ENCODE assay signal across 8 cellular contexts in genomic region chr19:3186377-3186688, GRCh38. TPM values are rescaled to one million over a fixed set of nuclear protein-coding genes. Genes with fewer than 3 reads are reported as not detected.
DNase-seq lines count a peak whose midpoint lies in the region; ATAC-seq and TF ChIP-seq lines count a peak whose summit lies in the region.

No MANE protein-coding gene starts in this region.

- H3K4me3 ChIP-seq in SK-N-MC: peak overlapping the region; percentile 93
- peak overlapping the region; percentile 86 for H3K4me3 ChIP-seq in fibroblast of the aortic adventitia (ENCODE audit: low read depth, low read length)
- H3K4me3 ChIP-seq in sigmoid colon: peak overlapping the region; percentile 81 to 99 (median 97)

- H3K27ac ChIP-seq in SK-N-MC (no peak overlapping the region), sigmoid colon (peak overlapping the region; percentile 81 to 90 (median 84))

- 0 to 1% methylated on average over 17 of the region's 17 CpGs for WGBS in sigmoid colon, 2 donors

- no peaks in the 10 kb centered on the region for H3K9me3 Mint-ChIP-seq in activated CD4-positive, alpha-beta T cell treated with anti-CD3 and anti-CD28 coated beads, Interleukin-2, amount 10 ng/mL, durations not matched to agents 7 days and 5 days

- H3K36me3 Mint-ChIP-seq in activated CD4-positive, alpha-beta T cell treated with anti-CD3 and anti-CD28 coated beads, Interleukin-2, amount 10 ng/mL, durations not matched to agents 7 days and 5 days (ENCODE audit: low read depth): peaks cover 33% of the 10 kb centered on the region

- H3K4me3 Mint-ChIP-seq in activated CD4-positive, alpha-beta T cell treated with anti-CD3 and anti-CD28 coated beads, Interleukin-2, amount 10 ng/mL, durations not matched to agents 7 days and 5 days: peak overlapping the region; percentile 88

- peak overlapping the region; percentile 89 for H3K27ac Mint-ChIP-seq in activated CD4-positive, alpha-beta T cell treated with anti-CD3 and anti-CD28 coated beads, Interleukin-2, amount 10 ng/mL, durations not matched to agents 7 days and 5 days

- POLR2A ChIA-PET in activated CD4-positive, alpha-beta T cell treated with anti-CD3 and anti-CD28 coated beads, Interleukin-2, amount 10 ng/mL, durations not matched to agents 7 days and 5 days (lab: Charles Lee): interaction anchor here (0.6 kb wide), 1 partner anchor 1379 kb away, joined by 3 read pairs; no protein-coding TSS in a partner anchor

- H3K27me3 Mint-ChIP-seq in activated CD4-positive, alpha-beta T cell treated with anti-CD3 and anti-CD28 coated beads, Interleukin-2, amount 10 ng/mL, durations not matched to agents 7 days and 5 days: no peaks in the 10 kb centered on the region

- H3K36me3 ChIP-seq in SK-N-MC (ENCODE audit: insufficient read depth, low read length) (peaks cover 3% of the 10 kb centered on the region; the same call in 1 of the 2 replicates), sigmoid colon (no peaks in the 10 kb centered on the region)

- ATAC-seq in HG02623 (IDR thresholded peaks at IDR 0.05; ENCODE audit: unreplicated experiment) (no peak), HG03354 (IDR thresholded peaks at IDR 0.05; ENCODE audit: poor library complexity, severe bottlenecking, unreplicated experiment) (no peak), GM19023 (IDR thresholded peaks at IDR 0.05; ENCODE audit: unreplicated experiment) (no peak)

- TF ChIP-seq POLR2A in sigmoid colon (IDR thresholded peaks at IDR 0.05): no peak

- CTCF ChIA-PET in activated CD4-positive, alpha-beta T cell treated with anti-CD3 and anti-CD28 coated beads, Interleukin-2, amount 10 ng/mL, durations not matched to agents 7 days and 5 days (lab: Charles Lee): interaction anchor here (0.6 kb wide), 1 partner anchor 512 kb away, joined by 3 read pairs; no protein-coding TSS in a partner anchor

- TF ChIP-seq EP300 in sigmoid colon (IDR thresholded peaks at IDR 0.05): no peak

- DNase-seq in activated CD4-positive, alpha-beta T cell treated with anti-CD3 and anti-CD28 coated beads, Interleukin-2, amount 10 ng/mL, durations not matched to agents 7 days and 5 days: peak; percentile 33
- DNase-seq in activated CD4-positive, alpha-beta T cell treated with anti-CD3 and anti-CD28 coated beads, Interleukin-2, amount 50 U/mL, for 1 hour: no peak
- no peak for DNase-seq in SK-N-MC (ENCODE audit: low read depth, low spot score)
- no peak for DNase-seq in fibroblast of the aortic adventitia (ENCODE audit: low read depth)
- no peak for DNase-seq in sigmoid colon

- peak overlapping the region; percentile 86 for H3K9ac ChIP-seq in SK-N-MC (ENCODE audit: insufficient read length)

- no peaks in the 10 kb centered on the region for H3K27me3 ChIP-seq in sigmoid colon

- H3K4me1 ChIP-seq in sigmoid colon: peaks cover 0 to 34% (median 25%) of the 10 kb centered on the region in 4 donors

- no peak for TF ChIP-seq CTCF in fibroblast of the aortic adventitia (IDR thresholded peaks at IDR 0.05; ENCODE audit: insufficient read depth, low read length)
- TF ChIP-seq CTCF in sigmoid colon (IDR thresholded peaks at IDR 0.05): no peak

- H3K4me1 Mint-ChIP-seq in activated CD4-positive, alpha-beta T cell treated with anti-CD3 and anti-CD28 coated beads, Interleukin-2, amount 10 ng/mL, durations not matched to agents 7 days and 5 days: peaks cover 61% of the 10 kb centered on the region

- intact Hi-C loops in sigmoid colon (cut with DNase I): no loop called here

- H3K9me3 ChIP-seq in SK-N-MC (ENCODE audit: low read depth, low read length) (no peaks in the 10 kb centered on the region), sigmoid colon (no peaks in the 10 kb centered on the region)

RNA-seq across cellular contexts. Expression of gene NCLN, which starts 0.6 kb away (rescaled TPM):
- 10 to 100 TPM; 52.1 to 56.0 TPM for total RNA-seq in activated CD4-positive, alpha-beta T cell treated with anti-CD3 and anti-CD28 coated beads, Interleukin-2, amount 10 ng/mL, durations not matched to agents 7 days and 5 days
- 20.4 and 38.3 TPM in 2 replicates for total RNA-seq in fibroblast of the aortic adventitia (ENCODE audit: low replicate concordance)
- 10 to 100 TPM; 12.2 to 23.5 (median 16.0) TPM for total RNA-seq in sigmoid colon
- 10 to 100 TPM; 15.0 to 94.7 (median 18.7) TPM for polyA plus RNA-seq in sigmoid colon

RNA-seq across cellular contexts. Expression of gene S1PR4, which starts 7.8 kb away (rescaled TPM):
- total RNA-seq in activated CD4-positive, alpha-beta T cell treated with anti-CD3 and anti-CD28 coated beads, Interleukin-2, amount 10 ng/mL, durations not matched to agents 7 days and 5 days: 100 to 1,000 TPM; 162 to 209 TPM
- total RNA-seq in fibroblast of the aortic adventitia (ENCODE audit: low replicate concordance): not detected in 2 replicates
- total RNA-seq in sigmoid colon: 1 to 10 TPM in 1 of 4 donors, under 1 TPM in 2, not detected in 1; 0.33 to 1.9 (median 0.36) TPM
- 10 to 100 TPM in 1 of 3 donors, under 1 TPM in 1, not detected in 1; 0.60 to 24.4 TPM for polyA plus RNA-seq in sigmoid colon

RNA-seq across cellular contexts. Expression of gene CELF5, which starts 38.1 kb away (rescaled TPM):
- under 1 TPM; 0.06 to 0.20 TPM for total RNA-seq in activated CD4-positive, alpha-beta T cell treated with anti-CD3 and anti-CD28 coated beads, Interleukin-2, amount 10 ng/mL, durations not matched to agents 7 days and 5 days
- not detected in 2 replicates for total RNA-seq in fibroblast of the aortic adventitia (ENCODE audit: low replicate concordance)
- 1 to 10 TPM in 2 of 4 donors, under 1 TPM in 2; 0.33 to 1.1 (median 0.72) TPM for total RNA-seq in sigmoid colon
- under 1 TPM in 2 of 3 donors, not detected in 1; under 0.01 to 0.38 TPM for polyA plus RNA-seq in sigmoid colon

RNA-seq across cellular contexts. Expression of gene GNA15, which starts 50.5 kb away (rescaled TPM):
- 10 to 100 TPM; 22.8 to 23.6 TPM for total RNA-seq in activated CD4-positive, alpha-beta T cell treated with anti-CD3 and anti-CD28 coated beads, Interleukin-2, amount 10 ng/mL, durations not matched to agents 7 days and 5 days
- total RNA-seq in fibroblast of the aortic adventitia (ENCODE audit: low replicate concordance): not detected in 2 replicates
- 1 to 10 TPM in 3 of 4 donors, under 1 TPM in 1; 0.55 to 6.0 (median 4.4) TPM for total RNA-seq in sigmoid colon
- polyA plus RNA-seq in sigmoid colon: 1 to 10 TPM; 4.2 to 5.6 (median 5.1) TPM

Comparison
In these comparisons a context has a peak if more than half of its experiments do, and no peak if none do; other contexts are left out.
1. RNA of gene S1PR4, which starts 7.8 kb away (total RNA-seq): 162 to 209 TPM in activated CD4-positive, alpha-beta T cell treated with anti-CD3 and anti-CD28 coated beads, Interleukin-2, amount 10 ng/mL, durations not matched to agents 7 days and 5 days; 0.33 to 1.9 TPM in sigmoid colon and not detected in fibroblast of the aortic adventitia; every median in the first group is over 10 times any median in the second.
2. Peak in every context shown above with its lines, with median percentiles within 50 percentile points of each other: H3K4me3 ChIP-seq.